ENCODE assay signal across 1 cellular context in the genomic region with DNA sequence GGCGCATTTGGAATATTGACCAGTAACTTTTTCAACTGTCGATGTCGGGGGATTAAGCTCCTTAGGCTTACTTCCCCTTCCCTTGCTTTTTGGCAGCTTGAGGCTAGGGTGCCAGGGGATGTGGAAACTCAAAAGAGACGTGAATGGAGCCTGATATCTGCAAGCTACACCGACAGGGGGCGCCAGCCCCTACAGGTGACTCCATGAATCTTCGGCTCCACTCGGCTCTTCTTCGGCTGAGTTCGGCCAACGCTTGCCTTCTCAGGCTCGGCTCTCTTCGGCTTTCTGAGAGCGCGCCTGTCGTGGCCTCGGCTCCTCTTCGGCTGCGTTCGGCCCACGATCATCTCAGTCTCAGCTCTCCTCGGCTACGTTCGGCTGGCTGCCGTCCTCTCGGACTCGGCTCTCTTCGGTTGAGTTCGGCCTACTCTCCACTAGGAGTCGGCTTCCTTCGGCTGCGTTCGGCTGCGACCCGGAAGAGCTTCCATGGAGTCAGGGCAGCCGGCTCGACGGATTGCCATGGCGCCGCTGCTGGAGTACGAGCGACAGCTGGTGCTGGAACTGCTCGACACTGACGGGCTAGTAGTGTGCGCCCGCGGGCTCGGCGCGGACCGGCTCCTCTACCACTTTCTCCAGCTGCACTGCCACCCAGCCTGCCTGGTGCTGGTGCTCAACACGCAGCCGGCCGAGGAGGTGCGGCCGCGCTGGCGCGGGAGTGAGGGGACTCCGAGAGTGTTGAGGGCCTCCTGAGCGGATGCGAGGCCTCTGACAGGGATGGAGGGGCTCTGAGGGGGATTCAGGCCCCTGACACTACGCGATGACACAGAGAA.
TF ChIP-seq lines count a peak whose summit lies in the region.

A gene (plus strand): TSS at position 472 of the 827 bp plus-strand sequence. CDS start 12 bp downstream, at position 484.

TF ChIP-seq in HepG2, 621 proteins besides CTCF, POLR2A, EP300 and RAD21 (continued from another document and continues in another):
- TF ChIP-seq HNF4A (CRISPR knock-in tag; IDR thresholded peaks at IDR 0.05) (peak; percentile 33; the same call in 1 of the 2 replicates), KLF9 (CRISPR knock-in tag; IDR thresholded peaks at IDR 0.05; ENCODE audit: low read depth) (no peak), CREB1 (IDR thresholded peaks at IDR 0.05) (no peak), CREB1 (CRISPR knock-in tag; IDR thresholded peaks at IDR 0.05) (no peak), MTA1 (CRISPR knock-in tag; IDR thresholded peaks at IDR 0.05; ENCODE audit: borderline replicate concordance) (peak; percentile 74; the same call in 1 of the 2 replicates), ZNF777 (CRISPR knock-in tag; IDR thresholded peaks at IDR 0.05) (peak; percentile 100), ELF4 (CRISPR knock-in tag; IDR thresholded peaks at IDR 0.05; ENCODE audit: borderline replicate concordance) (no peak; the same call in 1 of the 2 replicates), HOXA9 (CRISPR knock-in tag; IDR thresholded peaks at IDR 0.05; ENCODE audit: borderline replicate concordance) (0 out of 2 replicates have a peak, but pooled peaks have one; percentile 18), MYNN (CRISPR knock-in tag; IDR thresholded peaks at IDR 0.05; ENCODE audit: low read depth) (no peak), CHD4 (IDR thresholded peaks at IDR 0.05; ENCODE audit: borderline replicate concordance, low read length) (peak; percentile 66; the same call in 1 of the 2 replicates), ZNF136 (CRISPR knock-in tag; IDR thresholded peaks at IDR 0.05; ENCODE audit: low read depth) (0 out of 2 replicates have a peak, but pooled peaks have one; percentile 22), PRPF4 (IDR thresholded peaks at IDR 0.05; ENCODE audit: low read depth, low read length, poor library complexity, severe bottlenecking) (no peak), SMYD3 (CRISPR knock-in tag; IDR thresholded peaks at IDR 0.05) (no peak), KDM4B (CRISPR knock-in tag; IDR thresholded peaks at IDR 0.05) (peak; percentile 83), ZNF547 (CRISPR knock-in tag; IDR thresholded peaks at IDR 0.05) (peak; percentile 94), ARNT2 (CRISPR knock-in tag; IDR thresholded peaks at IDR 0.05; ENCODE audit: low read depth) (peak; percentile 89; the same call in 1 of the 2 replicates), ZNF484 (CRISPR knock-in tag; IDR thresholded peaks at IDR 0.05; ENCODE audit: borderline replicate concordance, low read depth) (no peak), RBAK (CRISPR knock-in tag; IDR thresholded peaks at IDR 0.05) (no peak), GFI1 (CRISPR knock-in tag; IDR thresholded peaks at IDR 0.05; ENCODE audit: borderline replicate concordance) (peak; percentile 77; the same call in 1 of the 2 replicates), ZNF441 (CRISPR knock-in tag; IDR thresholded peaks at IDR 0.05; ENCODE audit: borderline replicate concordance) (peak; percentile 52; the same call in 1 of the 2 replicates), GATAD1 (CRISPR knock-in tag; IDR thresholded peaks at IDR 0.05) (peak; percentile 96), PPARG (CRISPR knock-in tag; conservative IDR thresholded peaks at IDR 0.05) (no peak; the same call in none of the 2 replicates), FOXC1 (CRISPR knock-in tag; IDR thresholded peaks at IDR 0.05; ENCODE audit: borderline replicate concordance) (peak; percentile 95)
- TF ChIP-seq, protein P1, sequence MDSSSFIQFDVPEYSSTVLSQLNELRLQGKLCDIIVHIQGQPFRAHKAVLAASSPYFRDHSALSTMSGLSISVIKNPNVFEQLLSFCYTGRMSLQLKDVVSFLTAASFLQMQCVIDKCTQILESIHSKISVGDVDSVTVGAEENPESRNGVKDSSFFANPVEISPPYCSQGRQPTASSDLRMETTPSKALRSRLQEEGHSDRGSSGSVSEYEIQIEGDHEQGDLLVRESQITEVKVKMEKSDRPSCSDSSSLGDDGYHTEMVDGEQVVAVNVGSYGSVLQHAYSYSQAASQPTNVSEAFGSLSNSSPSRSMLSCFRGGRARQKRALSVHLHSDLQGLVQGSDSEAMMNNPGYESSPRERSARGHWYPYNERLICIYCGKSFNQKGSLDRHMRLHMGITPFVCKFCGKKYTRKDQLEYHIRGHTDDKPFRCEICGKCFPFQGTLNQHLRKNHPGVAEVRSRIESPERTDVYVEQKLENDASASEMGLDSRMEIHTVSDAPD (CRISPR knock-in tag; IDR thresholded peaks at IDR 0.05): no peak
- TF ChIP-seq, protein P2, sequence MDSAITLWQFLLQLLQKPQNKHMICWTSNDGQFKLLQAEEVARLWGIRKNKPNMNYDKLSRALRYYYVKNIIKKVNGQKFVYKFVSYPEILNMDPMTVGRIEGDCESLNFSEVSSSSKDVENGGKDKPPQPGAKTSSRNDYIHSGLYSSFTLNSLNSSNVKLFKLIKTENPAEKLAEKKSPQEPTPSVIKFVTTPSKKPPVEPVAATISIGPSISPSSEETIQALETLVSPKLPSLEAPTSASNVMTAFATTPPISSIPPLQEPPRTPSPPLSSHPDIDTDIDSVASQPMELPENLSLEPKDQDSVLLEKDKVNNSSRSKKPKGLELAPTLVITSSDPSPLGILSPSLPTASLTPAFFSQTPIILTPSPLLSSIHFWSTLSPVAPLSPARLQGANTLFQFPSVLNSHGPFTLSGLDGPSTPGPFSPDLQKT (CRISPR knock-in tag; IDR thresholded peaks at IDR 0.05; ENCODE audit: borderline replicate concordance): no peak; the same call in 1 of the 2 replicates
- TF ChIP-seq, protein P3, sequence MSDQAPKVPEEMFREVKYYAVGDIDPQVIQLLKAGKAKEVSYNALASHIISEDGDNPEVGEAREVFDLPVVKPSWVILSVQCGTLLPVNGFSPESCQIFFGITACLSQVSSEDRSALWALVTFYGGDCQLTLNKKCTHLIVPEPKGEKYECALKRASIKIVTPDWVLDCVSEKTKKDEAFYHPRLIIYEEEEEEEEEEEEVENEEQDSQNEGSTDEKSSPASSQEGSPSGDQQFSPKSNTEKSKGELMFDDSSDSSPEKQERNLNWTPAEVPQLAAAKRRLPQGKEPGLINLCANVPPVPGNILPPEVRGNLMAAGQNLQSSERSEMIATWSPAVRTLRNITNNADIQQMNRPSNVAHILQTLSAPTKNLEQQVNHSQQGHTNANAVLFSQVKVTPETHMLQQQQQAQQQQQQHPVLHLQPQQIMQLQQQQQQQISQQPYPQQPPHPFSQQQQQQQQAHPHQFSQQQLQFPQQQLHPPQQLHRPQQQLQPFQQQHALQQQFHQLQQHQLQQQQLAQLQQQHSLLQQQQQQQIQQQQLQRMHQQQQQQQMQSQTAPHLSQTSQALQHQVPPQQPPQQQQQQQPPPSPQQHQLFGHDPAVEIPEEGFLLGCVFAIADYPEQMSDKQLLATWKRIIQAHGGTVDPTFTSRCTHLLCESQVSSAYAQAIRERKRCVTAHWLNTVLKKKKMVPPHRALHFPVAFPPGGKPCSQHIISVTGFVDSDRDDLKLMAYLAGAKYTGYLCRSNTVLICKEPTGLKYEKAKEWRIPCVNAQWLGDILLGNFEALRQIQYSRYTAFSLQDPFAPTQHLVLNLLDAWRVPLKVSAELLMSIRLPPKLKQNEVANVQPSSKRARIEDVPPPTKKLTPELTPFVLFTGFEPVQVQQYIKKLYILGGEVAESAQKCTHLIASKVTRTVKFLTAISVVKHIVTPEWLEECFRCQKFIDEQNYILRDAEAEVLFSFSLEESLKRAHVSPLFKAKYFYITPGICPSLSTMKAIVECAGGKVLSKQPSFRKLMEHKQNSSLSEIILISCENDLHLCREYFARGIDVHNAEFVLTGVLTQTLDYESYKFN (CRISPR knock-in tag; conservative IDR thresholded peaks at IDR 0.05): peak; percentile 54
- TF ChIP-seq, protein P4, sequence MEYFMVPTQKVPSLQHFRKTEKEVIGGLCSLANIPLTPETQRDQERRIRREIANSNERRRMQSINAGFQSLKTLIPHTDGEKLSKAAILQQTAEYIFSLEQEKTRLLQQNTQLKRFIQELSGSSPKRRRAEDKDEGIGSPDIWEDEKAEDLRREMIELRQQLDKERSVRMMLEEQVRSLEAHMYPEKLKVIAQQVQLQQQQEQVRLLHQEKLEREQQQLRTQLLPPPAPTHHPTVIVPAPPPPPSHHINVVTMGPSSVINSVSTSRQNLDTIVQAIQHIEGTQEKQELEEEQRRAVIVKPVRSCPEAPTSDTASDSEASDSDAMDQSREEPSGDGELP (IDR thresholded peaks at IDR 0.05; ENCODE audit: borderline replicate concordance, low read depth): peak; percentile 81
- TF ChIP-seq, protein P5, sequence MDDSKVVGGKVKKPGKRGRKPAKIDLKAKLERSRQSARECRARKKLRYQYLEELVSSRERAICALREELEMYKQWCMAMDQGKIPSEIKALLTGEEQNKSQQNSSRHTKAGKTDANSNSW (CRISPR knock-in tag; IDR thresholded peaks at IDR 0.05; ENCODE audit: borderline replicate concordance): 0 out of 2 replicates have a peak, but pooled peaks have one; percentile 95
- TF ChIP-seq, protein P6, sequence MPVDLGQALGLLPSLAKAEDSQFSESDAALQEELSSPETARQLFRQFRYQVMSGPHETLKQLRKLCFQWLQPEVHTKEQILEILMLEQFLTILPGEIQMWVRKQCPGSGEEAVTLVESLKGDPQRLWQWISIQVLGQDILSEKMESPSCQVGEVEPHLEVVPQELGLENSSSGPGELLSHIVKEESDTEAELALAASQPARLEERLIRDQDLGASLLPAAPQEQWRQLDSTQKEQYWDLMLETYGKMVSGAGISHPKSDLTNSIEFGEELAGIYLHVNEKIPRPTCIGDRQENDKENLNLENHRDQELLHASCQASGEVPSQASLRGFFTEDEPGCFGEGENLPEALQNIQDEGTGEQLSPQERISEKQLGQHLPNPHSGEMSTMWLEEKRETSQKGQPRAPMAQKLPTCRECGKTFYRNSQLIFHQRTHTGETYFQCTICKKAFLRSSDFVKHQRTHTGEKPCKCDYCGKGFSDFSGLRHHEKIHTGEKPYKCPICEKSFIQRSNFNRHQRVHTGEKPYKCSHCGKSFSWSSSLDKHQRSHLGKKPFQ (CRISPR knock-in tag; IDR thresholded peaks at IDR 0.05; ENCODE audit: insufficient replicate concordance): peak; percentile 88
- TF ChIP-seq, protein P7, sequence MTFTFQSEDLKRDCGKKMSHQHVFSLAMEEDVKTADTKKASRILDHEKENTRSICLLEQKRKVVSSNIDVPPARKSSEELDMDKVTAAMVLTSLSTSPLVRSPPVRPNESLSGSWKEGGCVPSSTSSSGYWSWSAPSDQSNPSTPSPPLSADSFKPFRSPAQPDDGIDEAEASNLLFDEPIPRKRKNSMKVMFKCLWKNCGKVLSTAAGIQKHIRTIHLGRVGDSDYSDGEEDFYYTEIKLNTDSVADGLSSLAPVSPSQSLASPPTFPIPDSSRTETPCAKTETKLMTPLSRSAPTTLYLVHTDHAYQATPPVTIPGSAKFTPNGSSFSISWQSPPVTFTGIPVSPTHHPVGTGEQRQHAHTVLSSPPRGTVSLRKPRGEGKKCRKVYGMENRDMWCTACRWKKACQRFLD (CRISPR knock-in tag; IDR thresholded peaks at IDR 0.05; ENCODE audit: borderline replicate concordance): peak; percentile 96
- TF ChIP-seq, protein P8, sequence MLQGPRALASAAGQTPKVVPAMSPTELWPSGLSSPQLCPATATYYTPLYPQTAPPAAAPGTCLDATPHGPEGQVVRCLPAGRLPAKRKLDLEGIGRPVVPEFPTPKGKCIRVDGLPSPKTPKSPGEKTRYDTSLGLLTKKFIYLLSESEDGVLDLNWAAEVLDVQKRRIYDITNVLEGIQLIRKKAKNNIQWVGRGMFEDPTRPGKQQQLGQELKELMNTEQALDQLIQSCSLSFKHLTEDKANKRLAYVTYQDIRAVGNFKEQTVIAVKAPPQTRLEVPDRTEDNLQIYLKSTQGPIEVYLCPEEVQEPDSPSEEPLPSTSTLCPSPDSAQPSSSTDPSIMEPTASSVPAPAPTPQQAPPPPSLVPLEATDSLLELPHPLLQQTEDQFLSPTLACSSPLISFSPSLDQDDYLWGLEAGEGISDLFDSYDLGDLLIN (CRISPR knock-in tag; IDR thresholded peaks at IDR 0.05; ENCODE audit: borderline replicate concordance): peak; percentile 94
- TF ChIP-seq, protein P9, sequence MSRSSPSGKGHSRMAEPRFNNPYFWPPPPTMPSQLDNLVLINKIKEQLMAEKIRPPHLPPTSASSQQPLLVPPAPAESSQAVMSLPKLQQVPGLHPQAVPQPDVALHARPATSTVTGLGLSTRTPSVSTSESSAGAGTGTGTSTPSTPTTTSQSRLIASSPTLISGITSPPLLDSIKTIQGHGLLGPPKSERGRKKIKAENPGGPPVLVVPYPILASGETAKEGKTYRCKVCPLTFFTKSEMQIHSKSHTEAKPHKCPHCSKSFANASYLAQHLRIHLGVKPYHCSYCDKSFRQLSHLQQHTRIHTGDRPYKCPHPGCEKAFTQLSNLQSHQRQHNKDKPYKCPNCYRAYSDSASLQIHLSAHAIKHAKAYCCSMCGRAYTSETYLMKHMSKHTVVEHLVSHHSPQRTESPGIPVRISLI (CRISPR knock-in tag; IDR thresholded peaks at IDR 0.05; ENCODE audit: borderline replicate concordance): peak; percentile 40; the same call in 1 of the 2 replicates
- TF ChIP-seq, protein P10, sequence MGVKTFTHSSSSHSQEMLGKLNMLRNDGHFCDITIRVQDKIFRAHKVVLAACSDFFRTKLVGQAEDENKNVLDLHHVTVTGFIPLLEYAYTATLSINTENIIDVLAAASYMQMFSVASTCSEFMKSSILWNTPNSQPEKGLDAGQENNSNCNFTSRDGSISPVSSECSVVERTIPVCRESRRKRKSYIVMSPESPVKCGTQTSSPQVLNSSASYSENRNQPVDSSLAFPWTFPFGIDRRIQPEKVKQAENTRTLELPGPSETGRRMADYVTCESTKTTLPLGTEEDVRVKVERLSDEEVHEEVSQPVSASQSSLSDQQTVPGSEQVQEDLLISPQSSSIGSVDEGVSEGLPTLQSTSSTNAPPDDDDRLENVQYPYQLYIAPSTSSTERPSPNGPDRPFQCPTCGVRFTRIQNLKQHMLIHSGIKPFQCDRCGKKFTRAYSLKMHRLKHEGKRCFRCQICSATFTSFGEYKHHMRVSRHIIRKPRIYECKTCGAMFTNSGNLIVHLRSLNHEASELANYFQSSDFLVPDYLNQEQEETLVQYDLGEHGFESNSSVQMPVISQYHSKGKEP (CRISPR knock-in tag; IDR thresholded peaks at IDR 0.05): peak; percentile 85; the same call in 1 of the 2 replicates
- TF ChIP-seq, protein P11, sequence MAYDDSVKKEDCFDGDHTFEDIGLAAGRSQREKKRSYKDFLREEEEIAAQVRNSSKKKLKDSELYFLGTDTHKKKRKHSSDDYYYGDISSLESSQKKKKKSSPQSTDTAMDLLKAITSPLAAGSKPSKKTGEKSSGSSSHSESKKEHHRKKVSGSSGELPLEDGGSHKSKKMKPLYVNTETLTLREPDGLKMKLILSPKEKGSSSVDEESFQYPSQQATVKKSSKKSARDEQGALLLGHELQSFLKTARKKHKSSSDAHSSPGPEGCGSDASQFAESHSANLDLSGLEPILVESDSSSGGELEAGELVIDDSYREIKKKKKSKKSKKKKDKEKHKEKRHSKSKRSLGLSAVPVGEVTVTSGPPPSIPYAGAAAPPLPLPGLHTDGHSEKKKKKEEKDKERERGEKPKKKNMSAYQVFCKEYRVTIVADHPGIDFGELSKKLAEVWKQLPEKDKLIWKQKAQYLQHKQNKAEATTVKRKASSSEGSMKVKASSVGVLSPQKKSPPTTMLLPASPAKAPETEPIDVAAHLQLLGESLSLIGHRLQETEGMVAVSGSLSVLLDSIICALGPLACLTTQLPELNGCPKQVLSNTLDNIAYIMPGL (CRISPR knock-in tag; IDR thresholded peaks at IDR 0.05; ENCODE audit: borderline replicate concordance in 1 of 2, low read depth in 1 of 2): peak; percentile 95 to 98
- TF ChIP-seq, protein P12, sequence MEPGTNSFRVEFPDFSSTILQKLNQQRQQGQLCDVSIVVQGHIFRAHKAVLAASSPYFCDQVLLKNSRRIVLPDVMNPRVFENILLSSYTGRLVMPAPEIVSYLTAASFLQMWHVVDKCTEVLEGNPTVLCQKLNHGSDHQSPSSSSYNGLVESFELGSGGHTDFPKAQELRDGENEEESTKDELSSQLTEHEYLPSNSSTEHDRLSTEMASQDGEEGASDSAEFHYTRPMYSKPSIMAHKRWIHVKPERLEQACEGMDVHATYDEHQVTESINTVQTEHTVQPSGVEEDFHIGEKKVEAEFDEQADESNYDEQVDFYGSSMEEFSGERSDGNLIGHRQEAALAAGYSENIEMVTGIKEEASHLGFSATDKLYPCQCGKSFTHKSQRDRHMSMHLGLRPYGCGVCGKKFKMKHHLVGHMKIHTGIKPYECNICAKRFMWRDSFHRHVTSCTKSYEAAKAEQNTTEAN (CRISPR knock-in tag; conservative IDR thresholded peaks at IDR 0.05): peak; percentile 70
